Comparison of ENCODE assay signal across 34 cellular contexts in genomic region chr4:178535939-178536579, GRCh38.
"Had no signal": no experiment of that assay in that cellular context is flagged by ENCODE, and none has a peak within 500 bp of the region (broad histone marks: within the 10 kb centered on the region; RNA-seq: fewer than 3 reads in every experiment).

No MANE protein-coding gene starts in this region.

- FAIRE-seq: astrocyte, bronchial epithelial cell had no signal

- H3K27me3 ChIP-seq: adrenal gland, ascending aorta, body of pancreas, brain microvascular endothelial cell, breast epithelium, cardiac muscle cell had no signal

- H3K27ac ChIP-seq: adrenal gland, ascending aorta, body of pancreas, brain microvascular endothelial cell, breast epithelium, cardiac muscle cell had no signal

- H3K9me3 ChIP-seq: adrenal gland, ascending aorta, body of pancreas, breast epithelium had no signal

- H3K4me3 ChIP-seq: adrenal gland, ascending aorta, body of pancreas, breast epithelium, cardiac muscle cell had no signal

- H3K36me3 ChIP-seq: adrenal gland, ascending aorta, brain microvascular endothelial cell, breast epithelium, cardiac muscle cell had no signal

- H3K4me1 ChIP-seq: adrenal gland, ascending aorta, body of pancreas, breast epithelium had no signal

- DNase-seq: activated effector memory CD4-positive, alpha-beta T cell treated with anti-CD3 and anti-CD28 coated beads, Interleukin-2, amount 50 U/mL, for 16 hours; activated effector memory CD4-positive, alpha-beta T cell treated with Interleukin-2 at 50 U/mL for 16 hours; activated gamma-delta T cell; activated gamma-delta T cell treated with Interleukin-2 at 50 U/mL for 16 hours; activated naive CD4-positive, alpha-beta T cell; activated naive CD4-positive, alpha-beta T cell treated with anti-CD3 and anti-CD28 coated beads for 36 hours; activated naive CD4-positive, alpha-beta T cell treated with anti-CD3 and anti-CD28 coated beads, Interleukin-2, amount 10 ng/mL, durations not matched to agents 7 days and 5 days; activated naive CD4-positive, alpha-beta T cell treated with anti-CD3 and anti-CD28 coated beads, Interleukin-2, amount 50 U/mL, for 16 hours; activated naive CD4-positive, alpha-beta T cell treated with Interleukin-2 at 50 U/mL for 16 hours; activated naive CD8-positive, alpha-beta T cell treated with anti-CD3 and anti-CD28 coated beads for 36 hours; activated naive CD8-positive, alpha-beta T cell treated with anti-CD3 and anti-CD28 coated beads, Interleukin-2, amount 10 ng/mL, durations not matched to agents 7 days and 5 days; activated naive CD8-positive, alpha-beta T cell treated with anti-CD3 and anti-CD28 coated beads, Interleukin-2, amount 50 U/mL, for 24 hours; activated T-cell treated with anti-CD3 and anti-CD28 coated beads, Interleukin-2, amount 50 U/mL, for 1 hour; activated T-cell treated with anti-CD3 and anti-CD28 coated beads, Interleukin-2, amount 50 U/mL, for 24 hours; activated T-cell treated with anti-CD3 and anti-CD28 coated beads, Interleukin-2, amount 50 U/mL, for 4 hours; activated T-cell treated with anti-CD3 and anti-CD28 coated beads, Interleukin-2, amount 50 U/mL, for 48 hours; activated T-cell treated with anti-CD3 and anti-CD28 coated beads, Interleukin-2, amount 50 U/mL, for 72 hours; adrenal gland; amniotic stem cell; amygdala; anterior cingulate cortex; aorta; body of pancreas; brain microvascular endothelial cell; caudate nucleus; central memory CD4-positive, alpha-beta T cell; cerebellar nuclear complex had no signal

- ATAC-seq: activated naive CD4-positive, alpha-beta T cell treated with anti-CD3 and anti-CD28 coated beads, Interleukin-2, amount 50 U/mL, for 72 hours; activated naive CD8-positive, alpha-beta T cell treated with anti-CD3 and anti-CD28 coated beads, Interleukin-2, amount 50 U/mL, for 24 hours; activated T-cell treated with anti-CD3 and anti-CD28 coated beads, Interleukin-2, amount 50 U/mL, for 4 hours; activated T-cell treated with anti-CD3 and anti-CD28 coated beads, Interleukin-2, amount 50 U/mL, for 72 hours; activated T-helper 17 cell treated with anti-CD3 and anti-CD28 coated beads, Interleukin-2, amount 50 U/mL, for 72 hours; body of pancreas had no signal
